In genomic region chr17:3030096-3030495, GRCh38 we compare ENCODE assay signal across 1 cellular context.
TF ChIP-seq lines count a peak whose summit lies in the region.

No MANE protein-coding gene starts in this region.

TF ChIP-seq in IMR-90, 13 proteins besides CTCF, POLR2A, EP300 and RAD21 (continued from another document):
- TF ChIP-seq SMC3 (IDR thresholded peaks at IDR 0.05; ENCODE audit: low read depth, low read length) (no peak), BHLHE40 (IDR thresholded peaks at IDR 0.05; ENCODE audit: low read depth, low read length) (no peak), ELK1 (IDR thresholded peaks at IDR 0.05; ENCODE audit: borderline replicate concordance, low read depth, low read length) (no peak), USF2 (IDR thresholded peaks at IDR 0.05; ENCODE audit: low read depth, low read length) (no peak), RCOR1 (IDR thresholded peaks at IDR 0.05; ENCODE audit: insufficient replicate concordance, low read length) (no peak), MAZ (IDR thresholded peaks at IDR 0.05; ENCODE audit: borderline replicate concordance, low read depth, low read length) (no peak), NFE2L2 (IDR thresholded peaks at IDR 0.05; ENCODE audit: low read depth, low read length) (no peak), MAFK (IDR thresholded peaks at IDR 0.05; ENCODE audit: low read depth, low read length) (no peak), CEBPB (IDR thresholded peaks at IDR 0.05; ENCODE audit: low read depth, low read length) (no peak), RFX5 (IDR thresholded peaks at IDR 0.05; ENCODE audit: low read depth, low read length) (no peak), FOS (IDR thresholded peaks at IDR 0.05; ENCODE audit: low read depth, low read length) (no peak)
